Comparison of ENCODE assay signal across 9 cellular contexts in the genomic region with DNA sequence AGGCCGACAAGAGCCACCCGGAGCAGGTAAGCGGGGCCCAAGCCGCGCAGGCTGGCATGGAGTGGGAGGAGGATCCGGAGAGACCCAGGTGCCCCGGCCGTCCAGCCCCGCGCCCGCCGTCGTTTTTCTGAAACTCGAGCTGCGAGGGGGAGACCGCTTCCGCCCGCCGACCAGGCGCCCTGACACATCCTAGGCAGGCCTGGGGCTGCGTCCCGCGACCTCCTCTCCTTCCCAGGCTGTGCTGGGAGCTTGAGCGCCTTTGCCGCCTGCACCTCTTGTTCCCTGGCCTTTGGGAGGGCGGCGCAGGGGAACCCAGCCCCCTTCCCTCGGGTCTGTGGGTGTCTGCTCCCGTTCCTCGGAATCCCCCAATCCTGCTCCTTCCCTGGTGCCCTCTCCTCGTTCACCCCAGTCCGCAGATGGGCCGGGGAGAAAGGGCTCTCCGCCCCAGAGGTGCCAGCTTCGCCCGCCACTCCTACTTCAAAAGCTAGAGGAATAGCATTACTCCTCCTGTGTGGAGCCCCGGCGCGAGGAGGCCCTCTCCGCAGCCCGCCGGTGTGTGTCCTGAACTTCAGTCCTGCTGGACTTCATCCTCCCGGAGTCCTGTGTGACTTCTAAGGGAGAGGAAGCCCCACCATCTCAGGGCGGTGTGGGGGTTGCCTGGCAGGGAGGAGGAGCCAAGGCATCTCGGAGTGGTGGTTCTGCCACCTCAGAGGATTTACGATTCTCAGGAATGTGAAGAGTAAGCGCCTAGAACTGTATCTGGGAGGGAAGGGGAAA. TPM values are rescaled to one million over a fixed set of nuclear protein-coding genes. Genes with fewer than 3 reads are reported as not detected.
DNase-seq lines count a peak whose midpoint lies in the region; ATAC-seq, FAIRE-seq and TF ChIP-seq lines count a peak whose summit lies in the region.
"Had no signal": no experiment of that assay in that cellular context is flagged by ENCODE, and none has a peak within 500 bp of the region (broad histone marks: within the 10 kb centered on the region; RNA-seq: fewer than 3 reads in every experiment).

No MANE protein-coding gene starts in this region.

- peak overlapping the region; percentile 98 for H3K4me3 Mint-ChIP-seq in Caco-2 (ENCODE audit: unreplicated experiment)
- H3K4me3 Mint-ChIP-seq in stimulated activated naive CD8-positive, alpha-beta T cell treated with anti-CD3 and anti-CD28 coated beads, Interleukin-15, Interleukin-2, amounts not matched to agents 100 ng/mL and 50 ng/mL, for 24 hours: peak overlapping the region; percentile 99

- no peak for FAIRE-seq in K562 (lab: Jason Lieb, UNC)

- TF ChIP-seq POLR2A in Peyer's patch (IDR thresholded peaks at IDR 0.05): peak; percentile 90 to 94
- no peak for TF ChIP-seq POLR2A in K562 (conservative IDR thresholded peaks at IDR 0.05)

- CTCF ChIA-PET in Caco-2 (lab: Charles Lee): interaction anchor here (0.6 to 8.1 kb wide), 12 partner anchors 9 to 394 kb away, joined by 3 to 102 read pairs (median 8); a partner anchor contains a TSS
- CTCF ChIA-PET in HEK293T (lab: Yijun Ruan, JAX): interaction anchor here (0.9 to 2.1 kb wide), 8 partner anchors 12 to 183 kb away, joined by 3 to 10 read pairs (median 5); a partner anchor contains a TSS
- CTCF ChIA-PET in K562 (lab: Yijun Ruan, JAX; ENCODE audit: low intra/inter-chr PET ratio): interaction anchor here (0.7 kb wide), 1 partner anchor 89 kb away, joined by 3 read pairs; no protein-coding TSS in a partner anchor

- peak; percentile 14 for ATAC-seq in K562
- ATAC-seq in left lung: peak; percentile 3

- H3K9ac ChIP-seq in K562 (ENCODE audit: insufficient read depth in 1 of 2, low read depth in 2 of 2, low read length in 2 of 2): peak overlapping the region; percentile 82 to 97

- TF ChIP-seq CTCF in Caco-2 (IDR thresholded peaks at IDR 0.05; ENCODE audit: insufficient read depth in 1 of 2, low read depth in 1 of 2, low read length in 1 of 2, severe bottlenecking in 1 of 2, unreplicated experiment in 1 of 2) (peak in 1 of 2 experiments; percentile 2), Peyer's patch (IDR thresholded peaks at IDR 0.05) (no peak), K562 (IDR thresholded peaks at IDR 0.05 in 2 of 3, conservative IDR thresholded peaks at IDR 0.05 in 1 of 3; ENCODE audit: insufficient read depth in 2 of 3, low read depth in 1 of 3, low read length in 3 of 3) (no peak), left lung (IDR thresholded peaks at IDR 0.05) (no peak)

- H3K36me3 Mint-ChIP-seq in Caco-2 (ENCODE audit: insufficient read depth, unreplicated experiment): peaks cover 54% of the 10 kb centered on the region
- peaks cover 29% of the 10 kb centered on the region for H3K36me3 Mint-ChIP-seq in stimulated activated naive CD8-positive, alpha-beta T cell treated with anti-CD3 and anti-CD28 coated beads, Interleukin-15, Interleukin-2, amounts not matched to agents 100 ng/mL and 50 ng/mL, for 24 hours (ENCODE audit: low read depth)

- peaks cover 65% of the 10 kb centered on the region for H3K4me1 ChIP-seq in Caco-2
- peaks cover 3 to 63% (median 12%) of the 10 kb centered on the region in 4 donors for H3K4me1 ChIP-seq in Peyer's patch
- peaks cover 40 to 70% of the 10 kb centered on the region in 2 experiments for H3K4me1 ChIP-seq in K562 (replicated peaks in 1 of 2; ENCODE audit: control insufficient read depth in 2 of 2, insufficient read depth in 2 of 2, low read length in 2 of 2)
- peaks cover 18 to 83% of the 10 kb centered on the region in 2 donors for H3K4me1 ChIP-seq in left lung

- H3K27me3 ChIP-seq in Caco-2 (replicated peaks; ENCODE audit: control insufficient read depth, insufficient read depth, low read length) (no peaks in the 10 kb centered on the region), Peyer's patch (no peaks in the 10 kb centered on the region), K562 (ENCODE audit: control insufficient read depth in 2 of 2, insufficient read depth in 2 of 2, low read length in 2 of 2) (no peaks in the 10 kb centered on the region), left lung (no peaks in the 10 kb centered on the region)

- intact Hi-C loops in Caco-2 (cut with micrococcal nuclease; ENCODE audit: unreplicated experiment): loop anchor here (5.0 kb wide), 1 partner anchor 203 kb away; no protein-coding TSS in a partner anchor
- intact Hi-C loops in K562 (cut with micrococcal nuclease): loop anchor here (5.0 kb wide), 1 partner anchor 118 kb away; no protein-coding TSS in a partner anchor
- intact Hi-C loops in left lung (cut with DNase I): no loop called here

- peak overlapping the region; percentile 87 for H3K27ac Mint-ChIP-seq in Caco-2 (ENCODE audit: unreplicated experiment)
- peak overlapping the region; percentile 83 for H3K27ac Mint-ChIP-seq in stimulated activated naive CD8-positive, alpha-beta T cell treated with anti-CD3 and anti-CD28 coated beads, Interleukin-15, Interleukin-2, amounts not matched to agents 100 ng/mL and 50 ng/mL, for 24 hours

- H3K36me3 ChIP-seq in Caco-2 (ENCODE audit: control insufficient read depth, insufficient read depth, low read length) (peaks cover 8% of the 10 kb centered on the region; the same call in 1 of the 2 replicates), Peyer's patch (no peaks in the 10 kb centered on the region), K562 (ENCODE audit: control insufficient read depth, insufficient read depth, low read length) (peaks cover 13% of the 10 kb centered on the region; the same call in 2 of the 3 replicates), left lung (no peaks in the 10 kb centered on the region)

- H3K9me3 Mint-ChIP-seq in Caco-2 (ENCODE audit: unreplicated experiment): peaks cover 10% of the 10 kb centered on the region
- no peaks in the 10 kb centered on the region for H3K9me3 Mint-ChIP-seq in stimulated activated naive CD8-positive, alpha-beta T cell treated with anti-CD3 and anti-CD28 coated beads, Interleukin-15, Interleukin-2, amounts not matched to agents 100 ng/mL and 50 ng/mL, for 24 hours

- H3K9me1 ChIP-seq in K562 (ENCODE audit: control insufficient read depth, insufficient read depth, low read length): no peaks in the 10 kb centered on the region

- TF ChIP-seq EP300 in K562 (IDR thresholded peaks at IDR 0.05; ENCODE audit: low read length): no peak

- H3K27me3 Mint-ChIP-seq in Caco-2 (ENCODE audit: insufficient read depth, unreplicated experiment): no peaks in the 10 kb centered on the region
- H3K27me3 Mint-ChIP-seq in stimulated activated naive CD8-positive, alpha-beta T cell treated with anti-CD3 and anti-CD28 coated beads, Interleukin-15, Interleukin-2, amounts not matched to agents 100 ng/mL and 50 ng/mL, for 24 hours: no peaks in the 10 kb centered on the region

- peaks cover 9% of the 10 kb centered on the region; the same call in 1 of the 2 replicates for H4K20me1 ChIP-seq in K562 (replicated peaks; ENCODE audit: control insufficient read depth, insufficient read depth, low read length)

- peak; percentile 57 to 81 for DNase-seq in Caco-2
- no peak for DNase-seq in HEK293T (ENCODE audit: extremely low spot score)
- peak; percentile 49 to 87 (median 83) for DNase-seq in Peyer's patch
- DNase-seq in K562 (ENCODE audit: extremely low read depth in 1 of 4, low spot score in 3 of 4): peak in 2 of 4 experiments; percentile 19 to 34
- peak in 1 of 2 donors; percentile 84 for DNase-seq in left lung
- DNase-seq in SK-N-DZ (ENCODE audit: low spot score): no peak
- no peak for DNase-seq in NCI-H1105 (lab: John Stamatoyannopoulos, UW)

- peak overlapping the region; percentile 99 for H3K4me3 ChIP-seq in Caco-2 (ENCODE audit: low read depth, low read length)
- H3K4me3 ChIP-seq in Peyer's patch: peak overlapping the region; percentile 67 to 99 (median 86)
- peak overlapping the region; percentile 93 for H3K4me3 ChIP-seq in K562
- H3K4me3 ChIP-seq in left lung: peak overlapping the region; percentile 80 to 88

- in situ Hi-C loops in K562 (cut with MboI): no loop called here

- peak overlapping the region; percentile 85; the same call in 1 of the 2 replicates for H2AFZ ChIP-seq in K562 (ENCODE audit: low read depth, low read length)

- POLR2A ChIA-PET in Caco-2 (lab: Charles Lee): interaction anchor here (0.6 to 2.4 kb wide), 9 partner anchors 10 to 360 kb away, joined by 3 to 40 read pairs (median 8); a partner anchor contains a TSS
- POLR2A ChIA-PET in HEK293T (lab: Yijun Ruan, JAX): interaction anchor here (1.1 to 3.0 kb wide), 8 partner anchors 9 to 263 kb away, joined by 3 to 11 read pairs (median 6); a partner anchor contains a TSS
- POLR2A ChIA-PET in K562 (lab: Yijun Ruan, JAX): interaction anchor here (0.6 to 3.6 kb wide), 12 partner anchors 9 to 1322 kb away, joined by 3 to 22 read pairs (median 4); a partner anchor contains a TSS

- BruUV-seq in Caco-2 (replicated peaks; lab: Mats Ljungman, UMichigan) (no TSS peak), K562 (replicated peaks; lab: Mats Ljungman, UMichigan) (no TSS peak)

- H3K9me3 ChIP-seq in Caco-2 (no peaks in the 10 kb centered on the region), Peyer's patch (no peaks in the 10 kb centered on the region), K562 (replicated peaks; ENCODE audit: control insufficient read depth, insufficient read depth, low read depth, low read length) (no peaks in the 10 kb centered on the region), left lung (no peaks in the 10 kb centered on the region)

- H3K27ac ChIP-seq in Peyer's patch (peak overlapping the region; percentile 94 to 98 (median 94)), K562 (ENCODE audit: extremely low read depth, low read depth, low read length) (peak overlapping the region; percentile 68), left lung (peak overlapping the region in 1 of 2 donors; percentile 88)

- peaks cover 48% of the 10 kb centered on the region for H3K4me1 Mint-ChIP-seq in Caco-2 (ENCODE audit: low read depth, unreplicated experiment)
- H3K4me1 Mint-ChIP-seq in stimulated activated naive CD8-positive, alpha-beta T cell treated with anti-CD3 and anti-CD28 coated beads, Interleukin-15, Interleukin-2, amounts not matched to agents 100 ng/mL and 50 ng/mL, for 24 hours (ENCODE audit: low read depth): peaks cover 65% of the 10 kb centered on the region

- peak overlapping the region; percentile 74 for H3K4me2 ChIP-seq in K562 (ENCODE audit: insufficient read depth, low read length)

- WGBS in K562 (ENCODE audit: insufficient coverage, low coverage, missing lambda C conversion rate): 3% methylated on average over 45 of the region's 47 CpGs

- H3K79me2 ChIP-seq in K562 (ENCODE audit: control insufficient read depth, insufficient read depth, low read length): peaks cover 51% of the 10 kb centered on the region

- TF ChIP-seq RAD21 in K562 (CRISPR knock-in tag; conservative IDR thresholded peaks at IDR 0.05 in 1 of 2, IDR thresholded peaks at IDR 0.05 in 1 of 2): no peak

RNA-seq across cellular contexts. Expression of a gene that starts 1.0 kb away (rescaled TPM):
- total RNA-seq in Caco-2 (2022) (204 and 218 TPM in 2 replicates), Peyer's patch (100 to 1,000 TPM; 121 to 600 (median 488) TPM), K562 (2014; rRNA removed) (35.5 and 51.8 TPM in 2 replicates), K562 (2014; rRNA removed; fragmentation: Illumina TruSeq; extraction: Trizol) (23.8 and 30.5 TPM in 2 replicates), K562 (2015; rRNA removed; fragmentation: Illumina TruSeq; extraction: Trizol) (38.9 and 40.2 TPM in 2 replicates), K562 (2021) (79.9 and 88.0 TPM in 2 replicates), left lung (10 to 100 TPM; 25.5 to 37.5 TPM)
- total RNA-seq in K562 (2011; cell fraction: chromatin; rRNA removed; ENCODE audit: low replicate concordance): 18.4 and 49.5 TPM in 2 replicates
- total RNA-seq in K562 (2011; cell fraction: nucleolus; rRNA removed): 26.0 and 28.6 TPM in 2 replicates
- 29.0 and 37.5 TPM in 2 replicates for total RNA-seq in K562 (2011; cell fraction: nucleoplasm; rRNA removed)
- polyA plus RNA-seq in K562 (2011; rRNA removed) (36.9 and 45.6 TPM in 2 replicates), K562 (2014; fragmentation: Illumina TruSeq; extraction: Trizol) (64.8 and 78.7 TPM in 2 replicates), K562 (2014; fragmentation: Nextera tagmentation; extraction: Ambion mirVana) (10 to 100 TPM; 11.4 to 20.6 TPM), K562 (2014; rRNA removed) (44.9 and 50.1 TPM in 2 replicates)
- 59.4 and 62.4 TPM in 2 replicates for polyA plus RNA-seq in K562 (2011; cell fraction: cytosol; rRNA removed)
- polyA plus RNA-seq in K562 (2011; cell fraction: nucleus; rRNA removed): 36.7 and 44.4 TPM in 2 replicates
- 42.9 and 66.5 TPM in 2 replicates for polyA plus RNA-seq in K562 (2012)
- polyA minus RNA-seq in K562 (2011; rRNA and poly(A)+ RNA removed): 29.5 and 44.1 TPM in 2 replicates
- 35.7 and 39.5 TPM in 2 replicates for polyA minus RNA-seq in K562 (2011; cell fraction: cytosol; rRNA and poly(A)+ RNA removed)
- 8.5 and 9.6 TPM in 2 replicates for polyA minus RNA-seq in K562 (2011; cell fraction: nucleus; rRNA and poly(A)+ RNA removed)
- polyA plus RNA-seq in SK-N-DZ (2014; cell fraction: cytosol; rRNA removed): 25.8 and 39.1 TPM in 2 replicates
- polyA plus RNA-seq in SK-N-DZ (2014; cell fraction: nucleus; rRNA removed): 15.7 and 16.5 TPM in 2 replicates

RNA-seq across cellular contexts. Expression of a gene that starts 12.4 kb away (rescaled TPM):
- total RNA-seq in Caco-2 (2022) (12.3 and 14.8 TPM in 2 replicates), Peyer's patch (10 to 100 TPM in 1 of 4 donors, 1 to 10 TPM in 3; 1.1 to 35.5 (median 4.4) TPM), K562 (2014; rRNA removed) (not detected in 2 replicates), K562 (2014; rRNA removed; fragmentation: Illumina TruSeq; extraction: Trizol) (not detected in 2 replicates), K562 (2015; rRNA removed; fragmentation: Illumina TruSeq; extraction: Trizol) (0.11 and 0.23 TPM in 2 replicates), K562 (2021) (0.27 TPM in 1 of 2 replicates, not detected in the other), left lung (1 to 10 TPM; 3.2 to 4.8 TPM)
- total RNA-seq in K562 (2011; cell fraction: chromatin; rRNA removed; ENCODE audit: low replicate concordance): not detected in 2 replicates
- not detected in 2 replicates for total RNA-seq in K562 (2011; cell fraction: nucleolus; rRNA removed)
- total RNA-seq in K562 (2011; cell fraction: nucleoplasm; rRNA removed): not detected in 2 replicates
- polyA plus RNA-seq in K562 (2011; rRNA removed) (0.03 and 0.21 TPM in 2 replicates), K562 (2014; fragmentation: Illumina TruSeq; extraction: Trizol) (0.04 and 0.12 TPM in 2 replicates), K562 (2014; fragmentation: Nextera tagmentation; extraction: Ambion mirVana) (under 1 TPM in 1 of 2 experiments, not detected in 1; 0.03 TPM), K562 (2014; rRNA removed) (not detected in 2 replicates)
- polyA plus RNA-seq in K562 (2011; cell fraction: cytosol; rRNA removed): 0.22 TPM in 1 of 2 replicates, not detected in the other
- 0.07 and 0.18 TPM in 2 replicates for polyA plus RNA-seq in K562 (2011; cell fraction: nucleus; rRNA removed)
- 0.19 and 0.22 TPM in 2 replicates for polyA plus RNA-seq in K562 (2012)
- polyA minus RNA-seq in K562 (2011; rRNA and poly(A)+ RNA removed): 0.11 TPM in 1 of 2 replicates, not detected in the other
- not detected in 2 replicates for polyA minus RNA-seq in K562 (2011; cell fraction: cytosol; rRNA and poly(A)+ RNA removed)
- polyA minus RNA-seq in K562 (2011; cell fraction: nucleus; rRNA and poly(A)+ RNA removed): not detected in 2 replicates
- polyA plus RNA-seq in SK-N-DZ (2014; cell fraction: cytosol; rRNA removed): 0.08 and 0.16 TPM in 2 replicates
- polyA plus RNA-seq in SK-N-DZ (2014; cell fraction: nucleus; rRNA removed): 0.30 TPM in 2 replicates

RNA-seq across cellular contexts. Expression of a gene that starts 26.7 kb away (rescaled TPM):
- 84.5 and 89.5 TPM in 2 replicates for total RNA-seq in Caco-2 (2022)
- total RNA-seq in Peyer's patch: 10 to 100 TPM; 23.1 to 85.0 (median 37.4) TPM
- total RNA-seq in K562 (2011; cell fraction: chromatin; rRNA removed; ENCODE audit: low replicate concordance): 145 and 300 TPM in 2 replicates
- 204 and 205 TPM in 2 replicates for total RNA-seq in K562 (2011; cell fraction: nucleolus; rRNA removed)
- total RNA-seq in K562 (2011; cell fraction: nucleoplasm; rRNA removed): 164 and 167 TPM in 2 replicates
- 28.8 and 31.9 TPM in 2 replicates for total RNA-seq in K562 (2014; rRNA removed)
- total RNA-seq in K562 (2014; rRNA removed; fragmentation: Illumina TruSeq; extraction: Trizol): 28.3 and 42.2 TPM in 2 replicates
- total RNA-seq in K562 (2015; rRNA removed; fragmentation: Illumina TruSeq; extraction: Trizol): 39.4 and 40.8 TPM in 2 replicates
- 56.8 and 63.6 TPM in 2 replicates for total RNA-seq in K562 (2021)
- polyA plus RNA-seq in K562 (2011; rRNA removed): 42.4 and 52.0 TPM in 2 replicates
- 38.3 and 39.8 TPM in 2 replicates for polyA plus RNA-seq in K562 (2011; cell fraction: cytosol; rRNA removed)
- 305 and 323 TPM in 2 replicates for polyA plus RNA-seq in K562 (2011; cell fraction: nucleus; rRNA removed)
- 49.7 and 52.4 TPM in 2 replicates for polyA plus RNA-seq in K562 (2012)
- 37.1 and 39.9 TPM in 2 replicates for polyA plus RNA-seq in K562 (2014; fragmentation: Illumina TruSeq; extraction: Trizol)
- 1 to 10 TPM; 4.2 to 5.9 TPM for polyA plus RNA-seq in K562 (2014; fragmentation: Nextera tagmentation; extraction: Ambion mirVana)
- 59.9 and 63.8 TPM in 2 replicates for polyA plus RNA-seq in K562 (2014; rRNA removed)
- 30.1 and 37.1 TPM in 2 replicates for polyA minus RNA-seq in K562 (2011; rRNA and poly(A)+ RNA removed)
- polyA minus RNA-seq in K562 (2011; cell fraction: cytosol; rRNA and poly(A)+ RNA removed): 9.9 and 11.5 TPM in 2 replicates
- 60.3 and 89.4 TPM in 2 replicates for polyA minus RNA-seq in K562 (2011; cell fraction: nucleus; rRNA and poly(A)+ RNA removed)
- total RNA-seq in left lung: 10 to 100 TPM; 42.8 to 45.8 TPM
- polyA plus RNA-seq in SK-N-DZ (2014; cell fraction: cytosol; rRNA removed): 71.2 and 88.7 TPM in 2 replicates
- 564 and 609 TPM in 2 replicates for polyA plus RNA-seq in SK-N-DZ (2014; cell fraction: nucleus; rRNA removed)

RNA-seq across cellular contexts. Expression of a gene that starts 36.7 kb away (rescaled TPM):
- total RNA-seq in Caco-2 (2022) (2.2 and 2.4 TPM in 2 replicates), Peyer's patch (1 to 10 TPM in 2 of 4 donors, not detected in 2; 1.1 to 1.7 TPM), K562 (2014; rRNA removed) (not detected in 2 replicates), K562 (2014; rRNA removed; fragmentation: Illumina TruSeq; extraction: Trizol) (not detected in 2 replicates), K562 (2015; rRNA removed; fragmentation: Illumina TruSeq; extraction: Trizol) (not detected in 2 replicates), K562 (2021) (not detected in 2 replicates), left lung (10 to 100 TPM; 18.7 to 26.7 TPM)
- not detected in 2 replicates for total RNA-seq in K562 (2011; cell fraction: chromatin; rRNA removed; ENCODE audit: low replicate concordance)
- total RNA-seq in K562 (2011; cell fraction: nucleolus; rRNA removed): not detected in 2 replicates
- total RNA-seq in K562 (2011; cell fraction: nucleoplasm; rRNA removed): not detected in 2 replicates
- polyA plus RNA-seq in K562 (2011; rRNA removed) (not detected in 2 replicates), K562 (2014; fragmentation: Illumina TruSeq; extraction: Trizol) (not detected in 2 replicates), K562 (2014; fragmentation: Nextera tagmentation; extraction: Ambion mirVana) (not detected), K562 (2014; rRNA removed) (not detected in 2 replicates)
- polyA plus RNA-seq in K562 (2011; cell fraction: cytosol; rRNA removed): not detected in 2 replicates
- polyA plus RNA-seq in K562 (2011; cell fraction: nucleus; rRNA removed): not detected in 2 replicates
- polyA plus RNA-seq in K562 (2012): not detected in 2 replicates
- not detected in 2 replicates for polyA minus RNA-seq in K562 (2011; rRNA and poly(A)+ RNA removed)
- not detected in 2 replicates for polyA minus RNA-seq in K562 (2011; cell fraction: cytosol; rRNA and poly(A)+ RNA removed)
- polyA minus RNA-seq in K562 (2011; cell fraction: nucleus; rRNA and poly(A)+ RNA removed): not detected in 2 replicates
- not detected in 2 replicates for polyA plus RNA-seq in SK-N-DZ (2014; cell fraction: cytosol; rRNA removed)
- polyA plus RNA-seq in SK-N-DZ (2014; cell fraction: nucleus; rRNA removed): not detected in 2 replicates
- total RNA-seq: HT1080 had no signal

Comparison
In these comparisons a context has a peak if more than half of its experiments do, and no peak if none do; other contexts are left out.
1. DNase-seq: peak in Caco-2 (2 of 2) and Peyer's patch (3 of 3); none in HEK293T (single experiment), SK-N-DZ (single experiment) and NCI-H1105 (single experiment).
2. intact Hi-C loops: an anchor here in Caco-2 (5.0 kb wide) and K562 (5.0 kb wide); none called in left lung.
3. Peak in every context shown above with its lines, with median percentiles within 50 percentile points of each other: H3K4me3 ChIP-seq.